7 cellular contexts compared by ENCODE assay signal in genomic region chr12:124543591-124544310, GRCh38. TPM values are rescaled to one million over a fixed set of nuclear protein-coding genes. Genes with fewer than 3 reads are reported as not detected.
DNase-seq lines count a peak whose midpoint lies in the region; ATAC-seq and TF ChIP-seq lines count a peak whose summit lies in the region.

No MANE protein-coding gene starts in this region.

- H2BK12ac ChIP-seq in H9 (ENCODE audit: insufficient read length, low read depth, low read length), result no peak overlapping the region

- no peak overlapping the region for H2BK120ac ChIP-seq in H9 (ENCODE audit: low read depth, low read length, poor library complexity, severe bottlenecking)

- H3K4ac ChIP-seq in H9 (ENCODE audit: low read depth, low read length), result peak overlapping the region; percentile 10; the same call in 1 of the 2 replicates

- H4K91ac ChIP-seq in H9 (ENCODE audit: insufficient read length, low read depth, low read length), result no peak overlapping the region

- no peaks in the 10 kb centered on the region for H3K27me3 Mint-ChIP-seq in H9 (ENCODE audit: low read depth)

- DNase-seq in H9 (no peak), left cardiac atrium (no peak), spleen (peak; percentile 76)

- intact Hi-C loops in left cardiac atrium (cut with DNase I) (no loop called here), spleen (cut with DNase I; ENCODE audit: low total_unique reads) (no loop called here)

- H2AFZ ChIP-seq in H9 (ENCODE audit: low read length) (no peak overlapping the region), OCI-LY3 (ENCODE audit: low read depth, low read length) (no peak overlapping the region)

- no peak for TF ChIP-seq POLR2A in spleen (IDR thresholded peaks at IDR 0.05)

- no peak overlapping the region for H4K5ac ChIP-seq in H9 (ENCODE audit: insufficient read length, low read depth, low read length)

- peaks cover 3% of the 10 kb centered on the region; the same call in 1 of the 2 replicates for H3K4me1 ChIP-seq in H9 (ENCODE audit: insufficient read depth, low read length)
- H3K4me1 ChIP-seq in OCI-LY3 (ENCODE audit: low read length), result peaks cover 51% of the 10 kb centered on the region
- peaks cover 44 to 84% (median 78%) of the 10 kb centered on the region in 6 donors for H3K4me1 ChIP-seq in spleen

- H2BK5ac ChIP-seq in H9 (ENCODE audit: insufficient read length, low read length), result no peak overlapping the region

- H4K8ac ChIP-seq in H9 (replicated peaks; ENCODE audit: insufficient read length, low read depth, low read length), result no peak overlapping the region

- H2BK15ac ChIP-seq in H9 (ENCODE audit: low read depth, low read length), result no peak overlapping the region

- no peak overlapping the region for H3K23ac ChIP-seq in H9 (ENCODE audit: insufficient read length, low read depth, low read length)

- H3K36me3 Mint-ChIP-seq in H9 (ENCODE audit: insufficient read depth in 1 of 3, low read depth in 3 of 3), result peaks cover 4 to 11% (median 10%) of the 10 kb centered on the region in 3 experiments; a peak in 6 of 7 replicates

- H3K9me3 Mint-ChIP-seq in H9, result no peaks in the 10 kb centered on the region

- TF ChIP-seq CTCF in H9 (conservative IDR thresholded peaks at IDR 0.05), result no peak
- TF ChIP-seq CTCF in OCI-LY3 (IDR thresholded peaks at IDR 0.05; ENCODE audit: low read depth, low read length), result no peak
- TF ChIP-seq CTCF in spleen (IDR thresholded peaks at IDR 0.05 in 8 of 11, conservative IDR thresholded peaks at IDR 0.05 in 3 of 11), result no peak

- ATAC-seq in left cardiac atrium, result peak; percentile 1 to 9
- no peak for ATAC-seq in HG03135 (IDR thresholded peaks at IDR 0.05; ENCODE audit: unreplicated experiment)
- no peak for ATAC-seq in GM21390 (IDR thresholded peaks at IDR 0.05; ENCODE audit: unreplicated experiment)
- no peak for ATAC-seq in GM19324 (IDR thresholded peaks at IDR 0.05; ENCODE audit: low FRiP score, unreplicated experiment)

- H3K4me1 Mint-ChIP-seq in H9, result peaks cover 34 to 47% of the 10 kb centered on the region in 2 experiments

- peak overlapping the region; percentile 74 for H3K4me3 ChIP-seq in OCI-LY3 (ENCODE audit: low read length)
- peak overlapping the region in 1 of 8 donors; percentile 32 for H3K4me3 ChIP-seq in spleen

- H3K79me1 ChIP-seq in H9 (ENCODE audit: insufficient read depth, low read depth, low read length, poor library complexity, severe bottlenecking), result no peaks in the 10 kb centered on the region

- no peaks in the 10 kb centered on the region for H3K23me2 ChIP-seq in H9 (ENCODE audit: insufficient read length, low read depth, low read length, poor library complexity, severe bottlenecking)

- H3K56ac ChIP-seq in H9 (ENCODE audit: insufficient read length, low read depth, low read length), result no peak overlapping the region

- no CpG with 5 or more reads among the region's 36 CpGs for WGBS in H9 (ENCODE audit: extremely low coverage, insufficient read length, low lambda C conversion rate)
- WGBS in spleen, 5 donors, result 58 to 71% (median 61%) methylated on average over 30 to 36 of the region's 36 CpGs

- peaks cover 6% of the 10 kb centered on the region for H3K36me3 ChIP-seq in OCI-LY3 (replicated peaks; ENCODE audit: low read depth, low read length)
- H3K36me3 ChIP-seq in spleen, result peaks cover 0 to 7% (median 0%) of the 10 kb centered on the region in 6 donors

- H3K14ac ChIP-seq in H9 (ENCODE audit: insufficient read depth, low read length), result peak overlapping the region; percentile 70

- no peak overlapping the region for H3K4me3 Mint-ChIP-seq in H9

- no peak overlapping the region for H3T11ph ChIP-seq in H9 (ENCODE audit: low read length)

- H3K4me2 ChIP-seq in H9 (ENCODE audit: insufficient read depth, insufficient read length, low read length) (no peak overlapping the region), OCI-LY3 (ENCODE audit: low read length) (peak overlapping the region; percentile 97)

- H3K79me2 ChIP-seq in H9 (ENCODE audit: insufficient read depth, low read length) (peaks cover 65% of the 10 kb centered on the region; the same call in 1 of the 2 replicates), OCI-LY3 (ENCODE audit: low read length) (peaks cover 85% of the 10 kb centered on the region)

- H2AK5ac ChIP-seq in H9 (ENCODE audit: insufficient read length, low read length), result no peak overlapping the region

- H3K18ac ChIP-seq in H9 (ENCODE audit: insufficient read length, low read depth, low read length), result peak overlapping the region; percentile 28

- H4K20me1 ChIP-seq in H9 (ENCODE audit: control insufficient read depth, insufficient read depth, insufficient read length), result no peaks in the 10 kb centered on the region
- peaks cover 82% of the 10 kb centered on the region for H4K20me1 ChIP-seq in OCI-LY3 (ENCODE audit: insufficient read depth, low read length)

- no peaks in the 10 kb centered on the region for H3K27me3 ChIP-seq in H9 (ENCODE audit: insufficient read depth, low read length)
- H3K27me3 ChIP-seq in OCI-LY3 (ENCODE audit: low read depth, low read length), result no peaks in the 10 kb centered on the region
- H3K27me3 ChIP-seq in spleen (replicated peaks in 1 of 7), result no peaks in the 10 kb centered on the region

- H3K27ac Mint-ChIP-seq in H9, result peak overlapping the region; percentile 55 to 90 (median 79); a peak in 3 of 7 replicates

- H3K9me3 ChIP-seq in H9 (ENCODE audit: control insufficient read depth, low read depth, low read length), result no peaks in the 10 kb centered on the region
- no peaks in the 10 kb centered on the region for H3K9me3 ChIP-seq in OCI-LY3 (ENCODE audit: insufficient read depth, low read length)
- H3K9me3 ChIP-seq in spleen, result no peaks in the 10 kb centered on the region

- H3K27ac ChIP-seq in H9 (ENCODE audit: insufficient read length, low read depth, low read length) (no peak overlapping the region), OCI-LY3 (ENCODE audit: low read length) (peak overlapping the region; percentile 71), spleen (peak overlapping the region in 3 of 8 donors; percentile 18 to 70 (median 56))

- no peak overlapping the region for H3K9ac ChIP-seq in H9 (ENCODE audit: extremely low read depth, insufficient read length, low read length)
- peak overlapping the region; percentile 58 for H3K9ac ChIP-seq in OCI-LY3 (ENCODE audit: low read length)

- H2BK20ac ChIP-seq in H9 (ENCODE audit: low read depth, low read length, poor library complexity, severe bottlenecking), result no peak overlapping the region

RNA-seq across cellular contexts. Expression of gene NCOR2, which starts 23.7 kb away (rescaled TPM):
- total RNA-seq in H9 (2021) (220 and 226 TPM in 2 replicates), left cardiac atrium (100 to 1,000 TPM; 117 to 154 TPM), spleen (100 to 1,000 TPM; 145 to 236 (median 174) TPM)
- 10 to 100 TPM; 13.2 to 60.6 (median 17.2) TPM for polyA plus RNA-seq in spleen

Comparison
In these comparisons a context has a peak if more than half of its experiments do, and no peak if none do; other contexts are left out.
1. ATAC-seq: peak in left cardiac atrium (2 of 2); none in HG03135 (single experiment), GM21390 (single experiment) and GM19324 (single experiment).